ENCODE assay signal across 2 cellular contexts in the genomic region with DNA sequence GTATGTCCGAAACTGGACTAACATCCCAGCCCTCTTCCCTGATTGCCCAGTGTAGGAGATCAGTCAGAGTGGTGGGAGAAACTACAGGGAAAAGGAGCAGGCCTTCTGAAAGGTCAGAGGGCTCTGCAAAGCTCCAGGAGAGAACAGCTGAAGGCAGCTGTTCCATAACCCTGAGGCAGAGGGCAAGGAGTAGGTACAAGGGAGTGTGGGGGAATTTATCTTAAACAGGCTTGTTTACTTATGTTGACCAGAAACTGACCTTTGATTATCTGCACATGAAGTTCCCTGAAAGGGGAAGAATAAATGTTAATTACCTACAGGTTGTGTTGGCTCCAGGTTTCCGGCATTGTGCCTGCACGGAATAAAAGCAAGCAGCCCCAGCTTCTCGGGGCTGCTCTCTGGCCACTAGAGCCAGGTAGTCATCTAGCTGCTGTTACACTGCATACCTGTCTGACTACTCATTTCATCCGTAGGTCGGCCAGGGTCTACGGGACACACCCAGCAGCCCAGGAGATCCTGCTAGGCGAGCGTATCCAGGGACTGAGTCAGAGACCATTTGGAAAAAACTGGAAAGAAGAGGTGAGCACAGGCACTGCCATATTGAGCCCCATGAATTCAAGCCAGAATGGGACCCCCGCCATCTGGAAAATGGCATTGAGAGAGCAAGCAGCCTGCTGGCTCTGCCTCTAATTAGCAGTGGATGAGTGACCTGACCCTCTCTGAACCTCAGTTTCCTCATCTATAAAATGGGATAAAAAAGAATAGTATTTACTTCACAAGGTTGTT.
A peak's percentile ranks its signal among the peaks of the same experiment; 100 is the strongest.
TF ChIP-seq lines count a peak whose summit lies in the region.

No MANE protein-coding gene starts in this region.

TF ChIP-seq in IMR-90, 13 proteins besides CTCF, POLR2A, EP300 and RAD21:
- no peak for TF ChIP-seq CHD1 (IDR thresholded peaks at IDR 0.05; ENCODE audit: low read depth, low read length)
- no peak for TF ChIP-seq BHLHE40 (IDR thresholded peaks at IDR 0.05; ENCODE audit: low read depth, low read length)
- TF ChIP-seq MXI1 (IDR thresholded peaks at IDR 0.05; ENCODE audit: borderline replicate concordance, low read depth, low read length) = no peak
- TF ChIP-seq SMC3 (IDR thresholded peaks at IDR 0.05; ENCODE audit: low read depth, low read length) = no peak
- no peak for TF ChIP-seq RFX5 (IDR thresholded peaks at IDR 0.05; ENCODE audit: low read depth, low read length)
- no peak for TF ChIP-seq MAFK (IDR thresholded peaks at IDR 0.05; ENCODE audit: low read depth, low read length)
- no peak for TF ChIP-seq MAZ (IDR thresholded peaks at IDR 0.05; ENCODE audit: borderline replicate concordance, low read depth, low read length)
- TF ChIP-seq CEBPB (IDR thresholded peaks at IDR 0.05; ENCODE audit: low read depth, low read length) = no peak
- TF ChIP-seq, protein P1, sequence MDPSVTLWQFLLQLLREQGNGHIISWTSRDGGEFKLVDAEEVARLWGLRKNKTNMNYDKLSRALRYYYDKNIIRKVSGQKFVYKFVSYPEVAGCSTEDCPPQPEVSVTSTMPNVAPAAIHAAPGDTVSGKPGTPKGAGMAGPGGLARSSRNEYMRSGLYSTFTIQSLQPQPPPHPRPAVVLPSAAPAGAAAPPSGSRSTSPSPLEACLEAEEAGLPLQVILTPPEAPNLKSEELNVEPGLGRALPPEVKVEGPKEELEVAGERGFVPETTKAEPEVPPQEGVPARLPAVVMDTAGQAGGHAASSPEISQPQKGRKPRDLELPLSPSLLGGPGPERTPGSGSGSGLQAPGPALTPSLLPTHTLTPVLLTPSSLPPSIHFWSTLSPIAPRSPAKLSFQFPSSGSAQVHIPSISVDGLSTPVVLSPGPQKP (IDR thresholded peaks at IDR 0.05; ENCODE audit: borderline replicate concordance, low read depth, low read length) = no peak
- no peak for TF ChIP-seq RCOR1 (IDR thresholded peaks at IDR 0.05; ENCODE audit: insufficient replicate concordance, low read length)
- no peak for TF ChIP-seq NFE2L2 (IDR thresholded peaks at IDR 0.05; ENCODE audit: low read depth, low read length)
- TF ChIP-seq, protein P2, sequence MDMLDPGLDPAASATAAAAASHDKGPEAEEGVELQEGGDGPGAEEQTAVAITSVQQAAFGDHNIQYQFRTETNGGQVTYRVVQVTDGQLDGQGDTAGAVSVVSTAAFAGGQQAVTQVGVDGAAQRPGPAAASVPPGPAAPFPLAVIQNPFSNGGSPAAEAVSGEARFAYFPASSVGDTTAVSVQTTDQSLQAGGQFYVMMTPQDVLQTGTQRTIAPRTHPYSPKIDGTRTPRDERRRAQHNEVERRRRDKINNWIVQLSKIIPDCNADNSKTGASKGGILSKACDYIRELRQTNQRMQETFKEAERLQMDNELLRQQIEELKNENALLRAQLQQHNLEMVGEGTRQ (IDR thresholded peaks at IDR 0.05; ENCODE audit: low read depth, low read length) = no peak

TF ChIP-seq in K562, 482 proteins besides CTCF, POLR2A, EP300 and RAD21 (continues in another document):
- TF ChIP-seq ZNF76 (CRISPR knock-in tag; IDR thresholded peaks at IDR 0.05; ENCODE audit: borderline replicate concordance) = no peak
- no peak for TF ChIP-seq ZNF165 (CRISPR knock-in tag; IDR thresholded peaks at IDR 0.05; ENCODE audit: borderline replicate concordance)
- no peak for TF ChIP-seq TAF15 (IDR thresholded peaks at IDR 0.05; ENCODE audit: low read depth, low read length)
- peak; percentile 68 for TF ChIP-seq NR2C1 (IDR thresholded peaks at IDR 0.05)
- no peak for TF ChIP-seq NR2C1 (tag; IDR thresholded peaks at IDR 0.05)
- no peak for TF ChIP-seq ZNF695 (CRISPR knock-in tag; IDR thresholded peaks at IDR 0.05)
- TF ChIP-seq LEF1 (IDR thresholded peaks at IDR 0.05) = 0 out of 2 replicates have a peak, but pooled peaks have one; percentile 19
- TF ChIP-seq CTBP1 (IDR thresholded peaks at IDR 0.05; ENCODE audit: borderline replicate concordance) = 0 out of 2 replicates have a peak, but pooled peaks have one; percentile 35
- peak; percentile 96 to 99 for TF ChIP-seq FOXA3 (CRISPR knock-in tag; conservative IDR thresholded peaks at IDR 0.05 in 1 of 2, IDR thresholded peaks at IDR 0.05 in 1 of 2)
- TF ChIP-seq TRIM24 (IDR thresholded peaks at IDR 0.05) = no peak
- TF ChIP-seq SIRT6 (IDR thresholded peaks at IDR 0.05; ENCODE audit: low read depth, low read length) = no peak
- TF ChIP-seq NR4A1 (CRISPR knock-in tag; IDR thresholded peaks at IDR 0.05) = no peak
- 0 out of 2 replicates have a peak, but pooled peaks have one; percentile 52 for TF ChIP-seq NR4A1 (tag; IDR thresholded peaks at IDR 0.05)
- TF ChIP-seq, protein P3, sequence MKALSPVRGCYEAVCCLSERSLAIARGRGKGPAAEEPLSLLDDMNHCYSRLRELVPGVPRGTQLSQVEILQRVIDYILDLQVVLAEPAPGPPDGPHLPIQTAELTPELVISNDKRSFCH (CRISPR knock-in tag; IDR thresholded peaks at IDR 0.05) = no peak
- TF ChIP-seq, protein P3 (tag; IDR thresholded peaks at IDR 0.05) = peak; percentile 73; the same call in 1 of the 2 replicates
- TF ChIP-seq, protein P4, sequence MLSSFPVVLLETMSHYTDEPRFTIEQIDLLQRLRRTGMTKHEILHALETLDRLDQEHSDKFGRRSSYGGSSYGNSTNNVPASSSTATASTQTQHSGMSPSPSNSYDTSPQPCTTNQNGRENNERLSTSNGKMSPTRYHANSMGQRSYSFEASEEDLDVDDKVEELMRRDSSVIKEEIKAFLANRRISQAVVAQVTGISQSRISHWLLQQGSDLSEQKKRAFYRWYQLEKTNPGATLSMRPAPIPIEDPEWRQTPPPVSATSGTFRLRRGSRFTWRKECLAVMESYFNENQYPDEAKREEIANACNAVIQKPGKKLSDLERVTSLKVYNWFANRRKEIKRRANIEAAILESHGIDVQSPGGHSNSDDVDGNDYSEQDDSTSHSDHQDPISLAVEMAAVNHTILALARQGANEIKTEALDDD (IDR thresholded peaks at IDR 0.05) = 0 out of 2 replicates have a peak, but pooled peaks have one; percentile 25
- TF ChIP-seq, protein P5, sequence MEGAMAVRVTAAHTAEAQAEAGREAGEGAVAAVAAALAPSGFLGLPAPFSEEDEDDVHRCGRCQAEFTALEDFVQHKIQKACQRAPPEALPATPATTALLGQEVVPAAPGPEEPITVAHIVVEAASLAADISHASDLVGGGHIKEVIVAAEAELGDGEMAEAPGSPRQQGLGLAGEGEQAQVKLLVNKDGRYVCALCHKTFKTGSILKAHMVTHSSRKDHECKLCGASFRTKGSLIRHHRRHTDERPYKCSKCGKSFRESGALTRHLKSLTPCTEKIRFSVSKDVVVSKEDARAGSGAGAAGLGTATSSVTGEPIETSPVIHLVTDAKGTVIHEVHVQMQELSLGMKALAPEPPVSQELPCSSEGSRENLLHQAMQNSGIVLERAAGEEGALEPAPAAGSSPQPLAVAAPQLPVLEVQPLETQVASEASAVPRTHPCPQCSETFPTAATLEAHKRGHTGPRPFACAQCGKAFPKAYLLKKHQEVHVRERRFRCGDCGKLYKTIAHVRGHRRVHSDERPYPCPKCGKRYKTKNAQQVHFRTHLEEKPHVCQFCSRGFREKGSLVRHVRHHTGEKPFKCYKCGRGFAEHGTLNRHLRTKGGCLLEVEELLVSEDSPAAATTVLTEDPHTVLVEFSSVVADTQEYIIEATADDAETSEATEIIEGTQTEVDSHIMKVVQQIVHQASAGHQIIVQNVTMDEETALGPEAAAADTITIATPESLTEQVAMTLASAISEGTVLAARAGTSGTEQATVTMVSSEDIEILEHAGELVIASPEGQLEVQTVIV (CRISPR knock-in tag; IDR thresholded peaks at IDR 0.05; ENCODE audit: borderline replicate concordance) = no peak
- TF ChIP-seq CBFA2T2 (conservative IDR thresholded peaks at IDR 0.05) = peak; percentile 53
- TF ChIP-seq FOXA1 (IDR thresholded peaks at IDR 0.05; ENCODE audit: borderline replicate concordance) = peak; percentile 47; the same call in 1 of the 2 replicates
- TF ChIP-seq ARID1B (IDR thresholded peaks at IDR 0.05) = peak; percentile 48; the same call in 1 of the 2 replicates
- TF ChIP-seq, protein P6, sequence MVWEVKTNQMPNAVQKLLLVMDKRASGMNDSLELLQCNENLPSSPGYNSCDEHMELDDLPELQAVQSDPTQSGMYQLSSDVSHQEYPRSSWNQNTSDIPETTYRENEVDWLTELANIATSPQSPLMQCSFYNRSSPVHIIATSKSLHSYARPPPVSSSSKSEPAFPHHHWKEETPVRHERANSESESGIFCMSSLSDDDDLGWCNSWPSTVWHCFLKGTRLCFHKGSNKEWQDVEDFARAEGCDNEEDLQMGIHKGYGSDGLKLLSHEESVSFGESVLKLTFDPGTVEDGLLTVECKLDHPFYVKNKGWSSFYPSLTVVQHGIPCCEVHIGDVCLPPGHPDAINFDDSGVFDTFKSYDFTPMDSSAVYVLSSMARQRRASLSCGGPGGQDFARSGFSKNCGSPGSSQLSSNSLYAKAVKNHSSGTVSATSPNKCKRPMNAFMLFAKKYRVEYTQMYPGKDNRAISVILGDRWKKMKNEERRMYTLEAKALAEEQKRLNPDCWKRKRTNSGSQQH (CRISPR knock-in tag; IDR thresholded peaks at IDR 0.05) = no peak
- no peak for TF ChIP-seq MTF1 (CRISPR knock-in tag; IDR thresholded peaks at IDR 0.05; ENCODE audit: borderline replicate concordance)
- TF ChIP-seq CBFA2T3 (IDR thresholded peaks at IDR 0.05) = peak; percentile 71
- no peak for TF ChIP-seq ZZZ3 (IDR thresholded peaks at IDR 0.05)
- no peak for TF ChIP-seq FOXJ3 (CRISPR knock-in tag; IDR thresholded peaks at IDR 0.05)
- TF ChIP-seq MEF2A (IDR thresholded peaks at IDR 0.05; ENCODE audit: control insufficient read depth, low read depth, low read length) = no peak
- TF ChIP-seq BCOR (IDR thresholded peaks at IDR 0.05) = peak; percentile 44; the same call in 1 of the 2 replicates
- peak; percentile 34; the same call in 1 of the 2 replicates for TF ChIP-seq ZEB2 (IDR thresholded peaks at IDR 0.05)
- TF ChIP-seq STAT5A (IDR thresholded peaks at IDR 0.05; ENCODE audit: borderline replicate concordance, low read length) = peak; percentile 9; the same call in 1 of the 2 replicates
- TF ChIP-seq, protein P7, sequence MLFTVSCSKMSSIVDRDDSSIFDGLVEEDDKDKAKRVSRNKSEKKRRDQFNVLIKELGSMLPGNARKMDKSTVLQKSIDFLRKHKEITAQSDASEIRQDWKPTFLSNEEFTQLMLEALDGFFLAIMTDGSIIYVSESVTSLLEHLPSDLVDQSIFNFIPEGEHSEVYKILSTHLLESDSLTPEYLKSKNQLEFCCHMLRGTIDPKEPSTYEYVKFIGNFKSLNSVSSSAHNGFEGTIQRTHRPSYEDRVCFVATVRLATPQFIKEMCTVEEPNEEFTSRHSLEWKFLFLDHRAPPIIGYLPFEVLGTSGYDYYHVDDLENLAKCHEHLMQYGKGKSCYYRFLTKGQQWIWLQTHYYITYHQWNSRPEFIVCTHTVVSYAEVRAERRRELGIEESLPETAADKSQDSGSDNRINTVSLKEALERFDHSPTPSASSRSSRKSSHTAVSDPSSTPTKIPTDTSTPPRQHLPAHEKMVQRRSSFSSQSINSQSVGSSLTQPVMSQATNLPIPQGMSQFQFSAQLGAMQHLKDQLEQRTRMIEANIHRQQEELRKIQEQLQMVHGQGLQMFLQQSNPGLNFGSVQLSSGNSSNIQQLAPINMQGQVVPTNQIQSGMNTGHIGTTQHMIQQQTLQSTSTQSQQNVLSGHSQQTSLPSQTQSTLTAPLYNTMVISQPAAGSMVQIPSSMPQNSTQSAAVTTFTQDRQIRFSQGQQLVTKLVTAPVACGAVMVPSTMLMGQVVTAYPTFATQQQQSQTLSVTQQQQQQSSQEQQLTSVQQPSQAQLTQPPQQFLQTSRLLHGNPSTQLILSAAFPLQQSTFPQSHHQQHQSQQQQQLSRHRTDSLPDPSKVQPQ (CRISPR knock-in tag; IDR thresholded peaks at IDR 0.05; ENCODE audit: borderline replicate concordance) = no peak
- TF ChIP-seq FOXK2 (conservative IDR thresholded peaks at IDR 0.05 in 1 of 2, IDR thresholded peaks at IDR 0.05 in 1 of 2; ENCODE audit: low read depth in 2 of 2) = peak; percentile 64 to 75
- TF ChIP-seq, protein P8, sequence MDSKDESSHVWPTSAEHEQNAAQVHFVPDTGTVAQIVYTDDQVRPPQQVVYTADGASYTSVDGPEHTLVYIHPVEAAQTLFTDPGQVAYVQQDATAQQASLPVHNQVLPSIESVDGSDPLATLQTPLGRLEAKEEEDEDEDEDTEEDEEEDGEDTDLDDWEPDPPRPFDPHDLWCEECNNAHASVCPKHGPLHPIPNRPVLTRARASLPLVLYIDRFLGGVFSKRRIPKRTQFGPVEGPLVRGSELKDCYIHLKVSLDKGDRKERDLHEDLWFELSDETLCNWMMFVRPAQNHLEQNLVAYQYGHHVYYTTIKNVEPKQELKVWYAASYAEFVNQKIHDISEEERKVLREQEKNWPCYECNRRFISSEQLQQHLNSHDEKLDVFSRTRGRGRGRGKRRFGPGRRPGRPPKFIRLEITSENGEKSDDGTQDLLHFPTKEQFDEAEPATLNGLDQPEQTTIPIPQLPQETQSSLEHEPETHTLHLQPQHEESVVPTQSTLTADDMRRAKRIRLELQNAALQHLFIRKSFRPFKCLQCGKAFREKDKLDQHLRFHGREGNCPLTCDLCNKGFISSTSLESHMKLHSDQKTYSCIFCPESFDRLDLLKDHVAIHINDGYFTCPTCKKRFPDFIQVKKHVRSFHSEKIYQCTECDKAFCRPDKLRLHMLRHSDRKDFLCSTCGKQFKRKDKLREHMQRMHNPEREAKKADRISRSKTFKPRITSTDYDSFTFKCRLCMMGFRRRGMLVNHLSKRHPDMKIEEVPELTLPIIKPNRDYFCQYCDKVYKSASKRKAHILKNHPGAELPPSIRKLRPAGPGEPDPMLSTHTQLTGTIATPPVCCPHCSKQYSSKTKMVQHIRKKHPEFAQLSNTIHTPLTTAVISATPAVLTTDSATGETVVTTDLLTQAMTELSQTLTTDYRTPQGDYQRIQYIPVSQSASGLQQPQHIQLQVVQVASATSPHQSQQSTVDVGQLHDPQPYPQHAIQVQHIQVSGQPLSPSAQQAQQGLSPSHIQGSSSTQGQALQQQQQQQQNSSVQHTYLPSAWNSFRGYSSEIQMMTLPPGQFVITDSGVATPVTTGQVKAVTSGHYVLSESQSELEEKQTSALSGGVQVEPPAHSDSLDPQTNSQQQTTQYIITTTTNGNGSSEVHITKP (IDR thresholded peaks at IDR 0.05; ENCODE audit: partially characterized antibody) = no peak
- TF ChIP-seq HOXB6 (CRISPR knock-in tag; IDR thresholded peaks at IDR 0.05; ENCODE audit: borderline replicate concordance) = no peak
- TF ChIP-seq SOX6 (IDR thresholded peaks at IDR 0.05) = peak; percentile 76; the same call in 1 of the 2 replicates
- peak; percentile 54 for TF ChIP-seq TCF3 (CRISPR knock-in tag; IDR thresholded peaks at IDR 0.05)
- no peak for TF ChIP-seq MAZ (CRISPR knock-in tag; conservative IDR thresholded peaks at IDR 0.05 in 1 of 2, IDR thresholded peaks at IDR 0.05 in 1 of 2)
- peak; percentile 43; the same call in 1 of the 2 replicates for TF ChIP-seq ETV5 (CRISPR knock-in tag; IDR thresholded peaks at IDR 0.05; ENCODE audit: low read depth)
- peak; percentile 42; the same call in 1 of the 2 replicates for TF ChIP-seq MTA1 (IDR thresholded peaks at IDR 0.05; ENCODE audit: borderline replicate concordance)
- TF ChIP-seq, protein P9, sequence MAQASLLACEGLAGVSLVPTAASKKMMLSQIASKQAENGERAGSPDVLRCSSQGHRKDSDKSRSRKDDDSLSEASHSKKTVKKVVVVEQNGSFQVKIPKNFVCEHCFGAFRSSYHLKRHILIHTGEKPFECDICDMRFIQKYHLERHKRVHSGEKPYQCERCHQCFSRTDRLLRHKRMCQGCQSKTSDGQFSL (CRISPR knock-in tag; IDR thresholded peaks at IDR 0.05) = no peak
- TF ChIP-seq, protein P9 (tag; IDR thresholded peaks at IDR 0.05) = 0 out of 4 replicates have a peak, but pooled peaks of 1 of the 2 experiments have one; percentile 25
- 0 out of 2 replicates have a peak, but pooled peaks have one; percentile 22 for TF ChIP-seq ESRRA (IDR thresholded peaks at IDR 0.05; ENCODE audit: borderline replicate concordance, low read depth)
